In genomic region chr19:821976-822773, GRCh38 we compare ENCODE assay signal across 2 cellular contexts.
TF ChIP-seq lines count a peak whose summit lies in the region.

No MANE protein-coding gene starts in this region.

TF ChIP-seq in A549, 52 proteins besides CTCF, POLR2A, EP300 and RAD21:
- TF ChIP-seq ZFP36 (IDR thresholded peaks at IDR 0.05; ENCODE audit: borderline replicate concordance, partially characterized antibody) (no peak), CBX2 (IDR thresholded peaks at IDR 0.05; ENCODE audit: borderline replicate concordance, low read depth) (no peak), REST (IDR thresholded peaks at IDR 0.05) (no peak), MAX (IDR thresholded peaks at IDR 0.05) (no peak)
TF ChIP-seq in A549: peak in this region for 0.

TF ChIP-seq in K562, 482 proteins besides CTCF, POLR2A, EP300 and RAD21:
- TF ChIP-seq E2F8 (IDR thresholded peaks at IDR 0.05; ENCODE audit: low read depth, partially characterized antibody) (no peak), NONO (IDR thresholded peaks at IDR 0.05; ENCODE audit: low read depth in 2 of 2, low read length in 1 of 2) (0 out of 4 replicates have a peak, but pooled peaks of 1 of the 2 experiments have one; percentile 22), ZFX (CRISPR knock-in tag; IDR thresholded peaks at IDR 0.05) (peak; percentile 62), RBM14 (IDR thresholded peaks at IDR 0.05; ENCODE audit: borderline replicate concordance, insufficient read depth, low read depth, low read length) (0 out of 2 replicates have a peak, but pooled peaks have one; percentile 27), SMAD4 (CRISPR knock-in tag; conservative IDR thresholded peaks at IDR 0.05) (0 out of 2 replicates have a peak, but pooled peaks have one; percentile 6), ELF4 (CRISPR knock-in tag; IDR thresholded peaks at IDR 0.05) (no peak), POLR2G (IDR thresholded peaks at IDR 0.05; ENCODE audit: low read depth, low read length) (peak; percentile 43; the same call in 1 of the 2 replicates), VEZF1 (CRISPR knock-in tag; IDR thresholded peaks at IDR 0.05) (peak; percentile 72), E2F6 (IDR thresholded peaks at IDR 0.05; ENCODE audit: borderline replicate concordance in 1 of 2, extremely low read depth in 1 of 2, insufficient read depth in 1 of 2, insufficient read length in 1 of 2, low read depth in 1 of 2, low read length in 1 of 2, poor library complexity in 1 of 2, severe bottlenecking in 1 of 2) (peak in 1 of 2 experiments; percentile 41), ZBTB7A (IDR thresholded peaks at IDR 0.05; ENCODE audit: borderline replicate concordance, control insufficient read depth, low read depth, low read length) (peak; percentile 100), RBFOX2 (IDR thresholded peaks at IDR 0.05; ENCODE audit: low read depth, low read length) (peak; percentile 47; the same call in 1 of the 2 replicates)
